In the genomic region with DNA sequence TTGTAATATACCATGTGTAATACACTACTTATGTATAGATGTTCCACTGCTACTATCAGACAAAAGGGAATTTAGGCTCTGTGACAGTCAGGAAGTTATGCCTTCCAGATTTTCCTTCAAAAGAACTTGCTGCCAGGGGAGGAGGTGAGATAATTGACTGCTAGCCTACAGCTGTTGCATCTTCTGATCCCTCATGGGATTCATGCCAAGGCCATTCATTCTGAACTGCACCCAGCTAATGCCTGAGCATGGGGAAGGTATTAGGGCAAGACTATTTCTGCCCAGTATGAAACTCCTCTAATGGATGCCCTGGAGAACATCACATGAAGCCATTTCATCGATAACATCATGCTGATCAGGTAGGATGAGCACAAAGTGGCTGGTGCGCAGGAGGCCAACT, we compare ENCODE assay signal across 15 cellular contexts.
DNase-seq lines count a peak whose midpoint lies in the region; ATAC-seq, FAIRE-seq and TF ChIP-seq lines count a peak whose summit lies in the region.
"Had no signal": no experiment of that assay in that cellular context is flagged by ENCODE, and none has a peak within 500 bp of the region (broad histone marks: within the 10 kb centered on the region; RNA-seq: fewer than 3 reads in every experiment).

No MANE protein-coding gene starts in this region.

- ATAC-seq in Panc1, result no peak
- ATAC-seq in GM19463 (IDR thresholded peaks at IDR 0.05; ENCODE audit: unreplicated experiment), result no peak
- ATAC-seq: GM12878, Right ventricle myocardium inferior had no signal

- intact Hi-C loops in A673 (cut with micrococcal nuclease; ENCODE audit: unreplicated experiment), result no loop called here
- intact Hi-C loops in Panc1 (cut with micrococcal nuclease; ENCODE audit: unreplicated experiment), result no loop called here

- CTCF ChIA-PET in A673 (lab: Charles Lee), result no interaction called here
- CTCF ChIA-PET in Panc1 (lab: Charles Lee), result no interaction called here

- no TSS peak for BruUV-seq in A673 (replicated peaks; lab: Mats Ljungman, UMichigan)
- no TSS peak for BruUV-seq in Panc1 (replicated peaks; lab: Mats Ljungman, UMichigan)

- no peak overlapping the region for H3K27ac ChIP-seq in A673 (ENCODE audit: low read depth, low read length, poor library complexity, severe bottlenecking)
- peak overlapping the region; percentile 80 for H3K27ac ChIP-seq in Panc1 (ENCODE audit: low read length)
- H3K27ac ChIP-seq in keratinocyte (ENCODE audit: control insufficient read depth, insufficient read depth, low read length), result no peak overlapping the region

- peak overlapping the region; percentile 99 for H2AFZ ChIP-seq in keratinocyte (ENCODE audit: control insufficient read depth, low read length)
- H2AFZ ChIP-seq: GM23338 had no signal

- H3K9me1 ChIP-seq in keratinocyte (ENCODE audit: control insufficient read depth, extremely low read depth, insufficient read depth, low read length), result no peaks in the 10 kb centered on the region

- in situ Hi-C loops in Panc1 (cut with HindIII; ENCODE audit: low pct_unique_long_range_greater_than_20kb, low sequenced_read_pairs), result no loop called here

- peak; percentile 79 for FAIRE-seq in keratinocyte (lab: Jason Lieb, UNC)
- FAIRE-seq in RCC 7860 (lab: Jason Lieb, UNC), result no peak
- FAIRE-seq: GM12878 had no signal

- H3K4me3 ChIP-seq in A673 (ENCODE audit: low read depth, low read length, poor library complexity, severe bottlenecking), result no peak overlapping the region
- H3K4me3 ChIP-seq in Panc1 (ENCODE audit: low read depth in 2 of 2, low read length in 2 of 2), result no peak overlapping the region
- no peak overlapping the region for H3K4me3 ChIP-seq in keratinocyte (ENCODE audit: control insufficient read depth in 2 of 3, extremely low read depth in 1 of 3, insufficient read depth in 2 of 3, low read depth in 1 of 3, low read length in 3 of 3)
- H3K4me3 ChIP-seq: GM12878, GM23338 had no signal

- H3K36me3 ChIP-seq in A673 (ENCODE audit: insufficient read depth, low read length, poor library complexity, severe bottlenecking) (no peaks in the 10 kb centered on the region), Panc1 (ENCODE audit: control insufficient read depth, insufficient read depth, low read length) (no peaks in the 10 kb centered on the region), keratinocyte (ENCODE audit: control insufficient read depth in 2 of 2, extremely low read depth in 1 of 2, insufficient read depth in 2 of 2, low read length in 2 of 2) (no peaks in the 10 kb centered on the region)

- TF ChIP-seq CTCF in A673 (conservative IDR thresholded peaks at IDR 0.05; ENCODE audit: low read depth, low read length) (no peak), Panc1 (IDR thresholded peaks at IDR 0.05) (no peak), keratinocyte (optimal IDR thresholded peaks at IDR 0.05 in 1 of 3, IDR thresholded peaks at IDR 0.05 in 1 of 3, conservative IDR thresholded peaks at IDR 0.05 in 1 of 3; ENCODE audit: extremely low read depth in 1 of 3, insufficient read depth in 2 of 3, low read length in 3 of 3) (no peak)

- no peaks in the 10 kb centered on the region for H3K79me2 ChIP-seq in keratinocyte (ENCODE audit: control insufficient read depth, insufficient read depth, low read length)

- H3K9ac ChIP-seq in keratinocyte (ENCODE audit: control insufficient read depth, extremely low read depth, insufficient read depth, low read length), result no peak overlapping the region
- H3K9ac ChIP-seq: SK-N-SH had no signal

- H3K4me1 ChIP-seq in A673 (ENCODE audit: insufficient read depth, low read length, poor library complexity, severe bottlenecking) (peaks cover 3% of the 10 kb centered on the region), Panc1 (ENCODE audit: control insufficient read depth, insufficient read depth, low read length) (peaks cover under 1% of the 10 kb centered on the region; the same call in 1 of the 2 replicates), keratinocyte (ENCODE audit: control insufficient read depth, extremely low read depth, insufficient read depth, low read length) (peaks cover 6% of the 10 kb centered on the region)

- H4K20me1 ChIP-seq in keratinocyte (ENCODE audit: control insufficient read depth, extremely low read depth, insufficient read depth, low read length), result no peaks in the 10 kb centered on the region

- H3K27me3 ChIP-seq in A673 (replicated peaks; ENCODE audit: insufficient read depth, low read depth, low read length, poor library complexity) (no peaks in the 10 kb centered on the region), Panc1 (ENCODE audit: control insufficient read depth, insufficient read depth, low read length) (no peaks in the 10 kb centered on the region), keratinocyte (ENCODE audit: control insufficient read depth, extremely low read depth, insufficient read depth, low read length) (no peaks in the 10 kb centered on the region)

- H3K4me2 ChIP-seq in keratinocyte (ENCODE audit: control insufficient read depth, extremely low read depth, insufficient read depth, low read depth, low read length), result no peak overlapping the region
- H3K4me2 ChIP-seq: GM23338, SK-N-SH had no signal

- dilution Hi-C loops in keratinocyte (cut with MboI; ENCODE audit: extremely low pct_ligation_motif_present, low sequenced_read_pairs), result no loop called here

- DNase-seq in A673 (ENCODE audit: low spot score) (peak; percentile 40), D341Med (ENCODE audit: low spot score) (peak; percentile 60), Panc1 (ENCODE audit: low read depth, low spot score) (no peak), keratinocyte (ENCODE audit: low read depth, low spot score) (no peak), DMS79 (lab: John Stamatoyannopoulos, UW) (no peak), RCC 7860 (ENCODE audit: low spot score) (no peak)
- DNase-seq: ACHN, EL, NCI-H1417, NCI-H187 treated with DMSO at 0.1 percent for 48 hours, SK-N-SH had no signal

- POLR2A ChIA-PET in A673 (lab: Charles Lee; ENCODE audit: low non-redundant PET), result no interaction called here
- POLR2A ChIA-PET in Panc1 (lab: Charles Lee), result interaction anchor here (0.5 kb wide), 1 partner anchor 746 kb away, joined by 3 read pairs; the partner anchor contains the start of gene ZNF608

- H3K9me3 ChIP-seq in A673 (ENCODE audit: low read depth, low read length, poor library complexity, severe bottlenecking) (peaks cover 6% of the 10 kb centered on the region), Panc1 (ENCODE audit: control insufficient read depth, insufficient read depth, low read depth, low read length) (peaks cover 20% of the 10 kb centered on the region; the same call in 1 of the 2 replicates), keratinocyte (ENCODE audit: control insufficient read depth, low read depth, low read length) (no peaks in the 10 kb centered on the region)
- H3K9me3 ChIP-seq: SK-N-SH had no signal

Comparison
In these comparisons a context has a peak if more than half of its experiments do, and no peak if none do; other contexts are left out.
1. DNase-seq: peak in A673 (single experiment) and D341Med (single experiment); none in Panc1 (single experiment), keratinocyte (single experiment), DMS79 (single experiment) and RCC 7860 (single experiment).